In genomic region chr13:21149568-21149967, GRCh38 we compare ENCODE assay signal across 1 cellular context.
TF ChIP-seq lines count a peak whose summit lies in the region.

No MANE protein-coding gene starts in this region.

TF ChIP-seq in GM23338, 12 proteins besides CTCF, POLR2A, EP300 and RAD21 (continued from another document):
- TF ChIP-seq ETS1 (IDR thresholded peaks at IDR 0.05), result no peak
- no peak for TF ChIP-seq ZNF331 (CRISPR knock-in tag; IDR thresholded peaks at IDR 0.05; ENCODE audit: low read depth)
- no peak for TF ChIP-seq EZH2 (IDR thresholded peaks at IDR 0.05; ENCODE audit: low read depth, unreplicated experiment)
- TF ChIP-seq NANOG (IDR thresholded peaks at IDR 0.05; ENCODE audit: borderline replicate concordance), result no peak
- TF ChIP-seq JUNB (IDR thresholded peaks at IDR 0.05; ENCODE audit: unreplicated experiment), result no peak
- no peak for TF ChIP-seq REST (IDR thresholded peaks at IDR 0.05; ENCODE audit: unreplicated experiment)
